Comparison of ENCODE assay signal across 10 cellular contexts in the genomic region with DNA sequence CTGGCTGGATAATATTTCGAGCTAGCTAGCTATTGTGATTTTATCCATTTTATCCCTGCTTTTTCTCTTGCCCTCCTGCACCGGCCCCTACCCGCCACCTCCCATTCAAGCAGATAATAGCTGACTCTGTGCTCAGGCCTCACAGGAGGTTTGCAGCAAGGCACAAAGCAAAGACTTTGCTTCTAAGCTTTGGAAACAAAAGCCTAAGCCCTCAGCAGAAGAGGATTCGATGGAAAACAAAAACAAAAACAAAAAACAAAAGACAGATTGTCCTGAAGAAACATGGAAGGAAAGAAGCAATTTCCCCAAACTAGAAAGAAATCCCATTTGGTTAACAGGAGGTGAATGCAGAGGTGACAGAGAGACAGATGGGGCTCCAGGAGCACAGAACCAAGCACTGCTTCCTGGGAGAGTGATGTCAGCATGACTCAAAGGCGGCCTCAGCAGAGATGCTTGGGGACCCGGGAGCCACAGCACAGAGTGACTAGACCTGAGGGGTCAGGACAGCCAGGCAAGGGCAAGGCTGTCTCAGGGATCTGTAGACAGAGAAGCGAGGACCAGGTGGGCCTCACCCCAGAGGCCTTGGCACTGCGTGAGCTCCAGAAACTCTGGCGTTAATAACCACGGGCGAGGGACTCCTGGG. TPM values are rescaled to one million over a fixed set of nuclear protein-coding genes. Genes with fewer than 3 reads are reported as not detected.
A peak's percentile ranks its signal among the peaks of the same experiment; 100 is the strongest.
DNase-seq lines count a peak whose midpoint lies in the region; ATAC-seq and TF ChIP-seq lines count a peak whose summit lies in the region.
"Had no signal": no experiment of that assay in that cellular context is flagged by ENCODE, and none has a peak within 500 bp of the region (broad histone marks: within the 10 kb centered on the region; RNA-seq: fewer than 3 reads in every experiment).

No MANE protein-coding gene starts in this region.

- peaks cover 4% of the 10 kb centered on the region for H3K9me3 Mint-ChIP-seq in activated naive CD8-positive, alpha-beta T cell treated with anti-CD3 and anti-CD28 coated beads, Interleukin-2, amount 50 U/mL, for 24 hours
- no peaks in the 10 kb centered on the region for H3K9me3 Mint-ChIP-seq in activated naive CD8-positive, alpha-beta T cell treated with anti-CD3 and anti-CD28 coated beads for 36 hours
- no peaks in the 10 kb centered on the region for H3K9me3 Mint-ChIP-seq in T-helper 1 cell treated with Interleukin-12 subunit alpha and Interleukin-12 subunit beta and Interleukin-4 antibody, amounts not matched to agents 30 μg/mL and 1 μg/mL, for 36 hours
- H3K9me3 Mint-ChIP-seq in stimulated activated effector memory CD8-positive, alpha-beta T cell treated with anti-CD3 and anti-CD28 coated beads, Interleukin-12 subunit alpha, Interleukin-12 subunit beta, amount 100 ng/mL, for 72 hours, result no peaks in the 10 kb centered on the region
- H3K9me3 Mint-ChIP-seq: CD4-positive, alpha-beta memory T cell had no signal

- peak; percentile 96 for ATAC-seq in activated naive CD8-positive, alpha-beta T cell treated with anti-CD3 and anti-CD28 coated beads, Interleukin-2, amount 50 U/mL, for 24 hours
- peak; percentile 98 for ATAC-seq in stimulated activated effector memory CD8-positive, alpha-beta T cell treated with anti-CD3 and anti-CD28 coated beads, Interleukin-12 subunit alpha, Interleukin-12 subunit beta, amount 100 ng/mL, for 72 hours
- ATAC-seq in GM21737 (IDR thresholded peaks at IDR 0.05; ENCODE audit: unreplicated experiment) (no peak), left lung (no peak)

- no peaks in the 10 kb centered on the region for H3K27me3 ChIP-seq in colonic mucosa
- no peaks in the 10 kb centered on the region for H3K27me3 ChIP-seq in left lung

- peak overlapping the region; percentile 75 for H3K27ac Mint-ChIP-seq in activated naive CD8-positive, alpha-beta T cell treated with anti-CD3 and anti-CD28 coated beads, Interleukin-2, amount 50 U/mL, for 24 hours
- H3K27ac Mint-ChIP-seq in activated naive CD8-positive, alpha-beta T cell treated with anti-CD3 and anti-CD28 coated beads for 36 hours, result no peak overlapping the region
- H3K27ac Mint-ChIP-seq in T-helper 1 cell treated with Interleukin-12 subunit alpha and Interleukin-12 subunit beta and Interleukin-4 antibody, amounts not matched to agents 30 μg/mL and 1 μg/mL, for 36 hours, result peak overlapping the region; percentile 81
- peak overlapping the region; percentile 94 for H3K27ac Mint-ChIP-seq in stimulated activated effector memory CD8-positive, alpha-beta T cell treated with anti-CD3 and anti-CD28 coated beads, Interleukin-12 subunit alpha, Interleukin-12 subunit beta, amount 100 ng/mL, for 72 hours

- peak; percentile 53 for DNase-seq in activated naive CD8-positive, alpha-beta T cell treated with anti-CD3 and anti-CD28 coated beads, Interleukin-2, amount 50 U/mL, for 24 hours
- DNase-seq in activated naive CD8-positive, alpha-beta T cell treated with anti-CD3 and anti-CD28 coated beads for 36 hours, result no peak
- DNase-seq in fibroblast of peridontal ligament (ENCODE audit: extremely low read depth) (peak; percentile 19), colonic mucosa (no peak), left lung (no peak)
- DNase-seq in stimulated activated effector memory CD8-positive, alpha-beta T cell treated with anti-CD3 and anti-CD28 coated beads, Interleukin-12 subunit alpha, Interleukin-12 subunit beta, amount 100 ng/mL, for 72 hours (ENCODE audit: low spot score in 2 of 2), result peak; percentile 39 to 79
- DNase-seq: CD4-positive, alpha-beta memory T cell; foreskin melanocyte had no signal

- H3K9me3 ChIP-seq in colonic mucosa (no peaks in the 10 kb centered on the region), left lung (no peaks in the 10 kb centered on the region)

- H3K27ac ChIP-seq in colonic mucosa (no peak overlapping the region), left lung (no peak overlapping the region)

- H3K4me3 Mint-ChIP-seq in activated naive CD8-positive, alpha-beta T cell treated with anti-CD3 and anti-CD28 coated beads, Interleukin-2, amount 50 U/mL, for 24 hours, result no peak overlapping the region
- H3K4me3 Mint-ChIP-seq in activated naive CD8-positive, alpha-beta T cell treated with anti-CD3 and anti-CD28 coated beads for 36 hours, result no peak overlapping the region
- peak overlapping the region; percentile 19 for H3K4me3 Mint-ChIP-seq in T-helper 1 cell treated with Interleukin-12 subunit alpha and Interleukin-12 subunit beta and Interleukin-4 antibody, amounts not matched to agents 30 μg/mL and 1 μg/mL, for 36 hours
- H3K4me3 Mint-ChIP-seq in stimulated activated effector memory CD8-positive, alpha-beta T cell treated with anti-CD3 and anti-CD28 coated beads, Interleukin-12 subunit alpha, Interleukin-12 subunit beta, amount 100 ng/mL, for 72 hours, result peak overlapping the region; percentile 63

- no peak overlapping the region for H3K9ac ChIP-seq in colonic mucosa (ENCODE audit: low read depth in 2 of 2, low read length in 2 of 2)

- intact Hi-C loops in colonic mucosa (cut with DNase I), result no loop called here
- intact Hi-C loops in left lung (cut with DNase I), result no loop called here

- no peaks in the 10 kb centered on the region for H3K36me3 Mint-ChIP-seq in activated naive CD8-positive, alpha-beta T cell treated with anti-CD3 and anti-CD28 coated beads, Interleukin-2, amount 50 U/mL, for 24 hours (ENCODE audit: low read depth)
- H3K36me3 Mint-ChIP-seq in activated naive CD8-positive, alpha-beta T cell treated with anti-CD3 and anti-CD28 coated beads for 36 hours, result no peaks in the 10 kb centered on the region
- H3K36me3 Mint-ChIP-seq in T-helper 1 cell treated with Interleukin-12 subunit alpha and Interleukin-12 subunit beta and Interleukin-4 antibody, amounts not matched to agents 30 μg/mL and 1 μg/mL, for 36 hours (ENCODE audit: low read depth), result no peaks in the 10 kb centered on the region
- peaks cover 15% of the 10 kb centered on the region for H3K36me3 Mint-ChIP-seq in stimulated activated effector memory CD8-positive, alpha-beta T cell treated with anti-CD3 and anti-CD28 coated beads, Interleukin-12 subunit alpha, Interleukin-12 subunit beta, amount 100 ng/mL, for 72 hours
- H3K36me3 Mint-ChIP-seq: CD4-positive, alpha-beta memory T cell had no signal

- H3K4me1 Mint-ChIP-seq in activated naive CD8-positive, alpha-beta T cell treated with anti-CD3 and anti-CD28 coated beads, Interleukin-2, amount 50 U/mL, for 24 hours, result peaks cover 23% of the 10 kb centered on the region
- peaks cover 9% of the 10 kb centered on the region for H3K4me1 Mint-ChIP-seq in activated naive CD8-positive, alpha-beta T cell treated with anti-CD3 and anti-CD28 coated beads for 36 hours
- H3K4me1 Mint-ChIP-seq in T-helper 1 cell treated with Interleukin-12 subunit alpha and Interleukin-12 subunit beta and Interleukin-4 antibody, amounts not matched to agents 30 μg/mL and 1 μg/mL, for 36 hours (ENCODE audit: low read depth), result peaks cover 13% of the 10 kb centered on the region
- peaks cover 38% of the 10 kb centered on the region for H3K4me1 Mint-ChIP-seq in stimulated activated effector memory CD8-positive, alpha-beta T cell treated with anti-CD3 and anti-CD28 coated beads, Interleukin-12 subunit alpha, Interleukin-12 subunit beta, amount 100 ng/mL, for 72 hours

- peaks cover 8% of the 10 kb centered on the region for H3K27me3 Mint-ChIP-seq in activated naive CD8-positive, alpha-beta T cell treated with anti-CD3 and anti-CD28 coated beads, Interleukin-2, amount 50 U/mL, for 24 hours
- peaks cover 6% of the 10 kb centered on the region for H3K27me3 Mint-ChIP-seq in activated naive CD8-positive, alpha-beta T cell treated with anti-CD3 and anti-CD28 coated beads for 36 hours
- H3K27me3 Mint-ChIP-seq in T-helper 1 cell treated with Interleukin-12 subunit alpha and Interleukin-12 subunit beta and Interleukin-4 antibody, amounts not matched to agents 30 μg/mL and 1 μg/mL, for 36 hours (ENCODE audit: low read depth), result no peaks in the 10 kb centered on the region

- H3K4me1 ChIP-seq in colonic mucosa, result no peaks in the 10 kb centered on the region
- H3K4me1 ChIP-seq in left lung, result no peaks in the 10 kb centered on the region

- no peak overlapping the region for H3K4me3 ChIP-seq in colonic mucosa
- no peak overlapping the region for H3K4me3 ChIP-seq in left lung

- TF ChIP-seq CTCF in colonic mucosa (IDR thresholded peaks at IDR 0.05) (no peak), left lung (IDR thresholded peaks at IDR 0.05) (no peak)

- H3K36me3 ChIP-seq in colonic mucosa (no peaks in the 10 kb centered on the region), left lung (no peaks in the 10 kb centered on the region)

RNA-seq across cellular contexts. Expression of gene MTX3, which starts 28.4 kb away (rescaled TPM):
- 10 to 100 TPM; 15.6 to 16.2 TPM for total RNA-seq in activated naive CD8-positive, alpha-beta T cell treated with anti-CD3 and anti-CD28 coated beads for 36 hours
- total RNA-seq in colonic mucosa, result 1 to 10 TPM; 8.3 to 9.4 TPM
- 10 to 100 TPM; 11.2 to 16.3 TPM for total RNA-seq in left lung

Comparison
In these comparisons a context has a peak if more than half of its experiments do, and no peak if none do; other contexts are left out.
1. DNase-seq: peak in activated naive CD8-positive, alpha-beta T cell treated with anti-CD3 and anti-CD28 coated beads, Interleukin-2, amount 50 U/mL, for 24 hours (single experiment), fibroblast of peridontal ligament (single experiment) and stimulated activated effector memory CD8-positive, alpha-beta T cell treated with anti-CD3 and anti-CD28 coated beads, Interleukin-12 subunit alpha, Interleukin-12 subunit beta, amount 100 ng/mL, for 72 hours (2 of 2); none in activated naive CD8-positive, alpha-beta T cell treated with anti-CD3 and anti-CD28 coated beads for 36 hours (single experiment), colonic mucosa (single experiment) and left lung (0 of 2).
2. ATAC-seq: peak in activated naive CD8-positive, alpha-beta T cell treated with anti-CD3 and anti-CD28 coated beads, Interleukin-2, amount 50 U/mL, for 24 hours (single experiment) and stimulated activated effector memory CD8-positive, alpha-beta T cell treated with anti-CD3 and anti-CD28 coated beads, Interleukin-12 subunit alpha, Interleukin-12 subunit beta, amount 100 ng/mL, for 72 hours (single experiment); none in GM21737 (single experiment) and left lung (single experiment).
3. H3K4me3 Mint-ChIP-seq: peak in T-helper 1 cell treated with Interleukin-12 subunit alpha and Interleukin-12 subunit beta and Interleukin-4 antibody, amounts not matched to agents 30 μg/mL and 1 μg/mL, for 36 hours (single experiment) and stimulated activated effector memory CD8-positive, alpha-beta T cell treated with anti-CD3 and anti-CD28 coated beads, Interleukin-12 subunit alpha, Interleukin-12 subunit beta, amount 100 ng/mL, for 72 hours (single experiment); none in activated naive CD8-positive, alpha-beta T cell treated with anti-CD3 and anti-CD28 coated beads, Interleukin-2, amount 50 U/mL, for 24 hours (single experiment) and activated naive CD8-positive, alpha-beta T cell treated with anti-CD3 and anti-CD28 coated beads for 36 hours (single experiment).